Comparison of ENCODE assay signal across 20 cellular contexts in the genomic region with DNA sequence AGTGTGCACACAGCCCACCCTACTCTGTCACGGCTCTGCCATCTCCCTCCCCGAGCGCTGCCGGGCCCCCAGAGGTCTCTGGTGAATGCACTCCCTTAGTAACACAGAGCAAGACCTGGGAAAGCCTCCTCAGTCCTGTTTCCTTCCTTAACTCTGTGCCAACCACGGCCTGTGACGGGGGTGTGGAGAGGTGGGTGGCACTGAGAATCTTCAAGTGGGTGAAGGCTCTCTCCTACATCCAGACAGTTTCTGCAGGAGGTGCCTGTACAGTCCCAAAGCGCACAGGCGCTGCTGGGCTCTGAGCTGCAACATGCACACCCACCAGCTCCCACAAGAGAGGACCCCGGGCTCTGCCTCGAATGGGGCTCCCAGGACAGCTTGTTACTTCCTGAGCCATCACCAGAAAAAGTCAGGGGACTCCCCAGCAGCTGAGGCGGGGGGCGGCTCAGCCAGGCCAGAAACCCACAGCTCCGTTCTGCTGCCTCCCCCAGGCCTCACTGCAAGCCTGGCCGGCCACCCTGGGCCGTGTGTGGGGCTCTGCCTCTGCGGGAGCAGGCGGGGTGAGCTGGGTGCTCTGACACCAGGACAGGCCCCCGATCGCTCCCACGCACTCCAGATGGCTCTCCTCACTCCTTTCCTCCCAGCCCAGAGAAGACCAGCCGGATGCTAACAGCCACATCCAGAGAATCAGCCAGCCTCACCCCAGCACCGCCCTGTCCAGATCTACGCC. TPM values are rescaled to one million over a fixed set of nuclear protein-coding genes. Genes with fewer than 3 reads are reported as not detected.
A peak's percentile ranks its signal among the peaks of the same experiment; 100 is the strongest.
DNase-seq lines count a peak whose midpoint lies in the region; FAIRE-seq and TF ChIP-seq lines count a peak whose summit lies in the region.
"Had no signal": no experiment of that assay in that cellular context is flagged by ENCODE, and none has a peak within 500 bp of the region (broad histone marks: within the 10 kb centered on the region; RNA-seq: fewer than 3 reads in every experiment).

No MANE protein-coding gene starts in this region.

- H4K20me1 ChIP-seq in H1 (replicated peaks in 1 of 2; ENCODE audit: control insufficient read depth in 1 of 2, insufficient read depth in 2 of 2, low read length in 2 of 2), result peaks cover 0 to 12% of the 10 kb centered on the region in 2 experiments
- H4K20me1 ChIP-seq in SK-N-SH (ENCODE audit: insufficient read depth), result no peaks in the 10 kb centered on the region

- H3K4me3 ChIP-seq in H7 (ENCODE audit: insufficient read depth, low read depth, low read length) (no peak overlapping the region), H1 (ENCODE audit: extremely low read depth in 1 of 4, insufficient read depth in 2 of 4, low read depth in 3 of 4, low read length in 4 of 4) (no peak overlapping the region), uterus (no peak overlapping the region), SK-N-SH (ENCODE audit: low read depth in 2 of 2, low read length in 1 of 2) (no peak overlapping the region)
- H3K4me3 ChIP-seq: GM23248, SJCRH30 had no signal

- peaks cover 0 to 3% (median 1%) of the 10 kb centered on the region in 4 experiments; a peak in 2 of 7 replicates for H3K4me1 ChIP-seq in H1 (replicated peaks in 1 of 4; ENCODE audit: control insufficient read depth in 3 of 4, insufficient read depth in 4 of 4, low read length in 3 of 4)
- H3K4me1 ChIP-seq in uterus, result no peaks in the 10 kb centered on the region
- no peaks in the 10 kb centered on the region for H3K4me1 ChIP-seq in SK-N-SH (ENCODE audit: control insufficient read depth in 1 of 2, insufficient read depth in 2 of 2, low read depth in 1 of 2, low read length in 1 of 2)
- H3K4me1 ChIP-seq: SJCRH30 had no signal

- TF ChIP-seq RAD21 in H1 (IDR thresholded peaks at IDR 0.05 in 1 of 2, conservative IDR thresholded peaks at IDR 0.05 in 1 of 2; ENCODE audit: low read depth in 2 of 2, low read length in 2 of 2), result no peak
- no peak for TF ChIP-seq RAD21 in SK-N-SH (IDR thresholded peaks at IDR 0.05; ENCODE audit: low read length)

- no peaks in the 10 kb centered on the region for H3K79me1 ChIP-seq in H1 (ENCODE audit: low read depth, low read length)

- FAIRE-seq in H1 (lab: Jason Lieb, UNC), result no peak

- H2BK120ac ChIP-seq in H1 (replicated peaks; ENCODE audit: low read depth, low read length), result no peak overlapping the region

- no peaks in the 10 kb centered on the region for H3K9me3 Mint-ChIP-seq in nephron progenitor cell

- H3K27me3 ChIP-seq in H7 (ENCODE audit: control insufficient read depth, insufficient read depth, low read length) (no peaks in the 10 kb centered on the region), H1 (replicated peaks in 1 of 4; ENCODE audit: control insufficient read depth in 3 of 4, extremely low read depth in 1 of 4, insufficient read depth in 3 of 4, low read length in 3 of 4) (no peaks in the 10 kb centered on the region), uterus (no peaks in the 10 kb centered on the region), SK-N-SH (ENCODE audit: insufficient read depth) (no peaks in the 10 kb centered on the region)
- H3K27me3 ChIP-seq: SJCRH30 had no signal

- H3K4ac ChIP-seq in H1 (replicated peaks; ENCODE audit: insufficient read length, low read depth, low read length), result no peak overlapping the region

- no peak overlapping the region for H2BK5ac ChIP-seq in H1 (ENCODE audit: low read depth, low read length)

- intact Hi-C loops in uterus (cut with DNase I; ENCODE audit: low total_unique reads), result no loop called here

- POLR2A ChIA-PET in H1 (lab: Charles Lee; ENCODE audit: partially characterized antibody) (interaction anchor here (1.1 kb wide), 1 partner anchor 14 kb away, joined by 3 read pairs; no protein-coding TSS in a partner anchor), SK-N-SH (lab: Yijun Ruan, JAX) (no interaction called here)

- no peak overlapping the region for H4K5ac ChIP-seq in H1 (ENCODE audit: insufficient read length, low read depth, low read length)

- peak overlapping the region; percentile 51; the same call in 1 of the 2 replicates for H4K8ac ChIP-seq in H1 (ENCODE audit: extremely low read depth, insufficient read depth, low read length)

- no peak overlapping the region for H2AFZ ChIP-seq in H1 (ENCODE audit: low read length)
- H2AFZ ChIP-seq in SK-N-SH (ENCODE audit: low read depth), result no peak overlapping the region
- H2AFZ ChIP-seq: GM23248 had no signal

- H3K23me2 ChIP-seq in H1 (ENCODE audit: low read depth, low read length), result peaks cover 13% of the 10 kb centered on the region; the same call in 1 of the 2 replicates

- CTCF ChIA-PET in H1 (lab: Charles Lee; ENCODE audit: partially characterized antibody), result interaction anchor here (0.8 to 1.5 kb wide), 7 partner anchors 10 to 156 kb away, joined by 3 read pairs; no protein-coding TSS in a partner anchor
- CTCF ChIA-PET in SK-N-SH (lab: Yijun Ruan, JAX), result interaction anchor here (1.2 to 1.3 kb wide), 2 partner anchors 25 to 39 kb away, joined by 5 read pairs; no protein-coding TSS in a partner anchor

- no peak overlapping the region for H2BK20ac ChIP-seq in H1 (ENCODE audit: low read length)

- H3K4me2 ChIP-seq in H1 (ENCODE audit: insufficient read depth in 1 of 2, low read depth in 2 of 2, low read length in 2 of 2) (no peak overlapping the region), SK-N-SH (no peak overlapping the region)
- H3K4me2 ChIP-seq: KMS-11 had no signal

- no peak for TF ChIP-seq POLR2A in H1 (IDR thresholded peaks at IDR 0.05; ENCODE audit: control extremely low read depth in 1 of 2, low read depth in 2 of 2, low read length in 2 of 2)
- no peak for TF ChIP-seq POLR2A in uterus (IDR thresholded peaks at IDR 0.05)

- no peak overlapping the region for H2BK15ac ChIP-seq in H1 (ENCODE audit: low read length)

- H3K27ac Mint-ChIP-seq in nephron progenitor cell, result peak overlapping the region; percentile 67
- H3K27ac Mint-ChIP-seq: B cell had no signal

- no peak overlapping the region for H3K14ac ChIP-seq in H1 (ENCODE audit: insufficient read length)

- DNase-seq in H7 (peak; percentile 49), H1 (ENCODE audit: low read depth in 1 of 2, low spot score in 2 of 2) (no peak), nephron progenitor cell (no peak), uterus (no peak), SK-N-SH (no peak), DMS53 treated with DMSO at 0.1 percent for 48 hours (lab: John Stamatoyannopoulos, UW; ENCODE audit: unreplicated experiment) (no peak), OCI-M2 (lab: John Stamatoyannopoulos, UW; ENCODE audit: unreplicated experiment) (no peak)
- DNase-seq: DMS153, GM23248, HCEC 1CT, IMR-90, NCI-H1092, NCI-H1417 treated with DMSO at 0.1 percent for 48 hours, NCI-H1694 treated with DMSO at 0.1 percent for 48 hours, NCI-H2081, NCI-H2227 treated with DMSO at 0.1 percent for 48 hours, NCI-H526 treated with DMSO at 0.1 percent for 48 hours, SJCRH30 had no signal

- no peak overlapping the region for H2AK5ac ChIP-seq in H1 (ENCODE audit: low read depth, low read length)

- H2BK12ac ChIP-seq in H1 (ENCODE audit: low read depth, low read length), result no peak overlapping the region

- H3K18ac ChIP-seq in H1 (ENCODE audit: extremely low read depth, low read length), result no peak overlapping the region

- H3F3A ChIP-seq in SK-N-SH (replicated peaks; ENCODE audit: insufficient read depth), result no peaks in the 10 kb centered on the region

- H3K27ac ChIP-seq in H1 (ENCODE audit: low read depth, low read length), result no peak overlapping the region
- H3K27ac ChIP-seq in uterus, result no peak overlapping the region
- no peak overlapping the region for H3K27ac ChIP-seq in SK-N-SH (ENCODE audit: low read depth in 2 of 2, low read length in 1 of 2)
- H3K27ac ChIP-seq: GM23248, KMS-11, SJCRH30 had no signal

- H3K56ac ChIP-seq in H1 (replicated peaks; ENCODE audit: insufficient read length, low read depth, low read length), result no peak overlapping the region

- H3K9ac ChIP-seq in H1 (replicated peaks in 1 of 4; ENCODE audit: extremely low read depth in 1 of 4, low read depth in 3 of 4, low read length in 3 of 4), result no peak overlapping the region
- H3K9ac ChIP-seq in SK-N-SH, result no peak overlapping the region
- H3K9ac ChIP-seq: GM23248, KMS-11 had no signal

- H3K4me1 Mint-ChIP-seq in nephron progenitor cell, result peaks cover 10% of the 10 kb centered on the region
- H3K4me1 Mint-ChIP-seq: B cell had no signal

- TF ChIP-seq EP300 in H1 (IDR thresholded peaks at IDR 0.05; ENCODE audit: borderline replicate concordance in 1 of 2, low read depth in 2 of 2, low read length in 2 of 2) (no peak), SK-N-SH (IDR thresholded peaks at IDR 0.05; ENCODE audit: borderline replicate concordance in 1 of 2, low read depth in 1 of 2, low read length in 1 of 2) (no peak)

- no peak overlapping the region for H3K4me3 Mint-ChIP-seq in nephron progenitor cell
- H3K4me3 Mint-ChIP-seq: B cell had no signal

- WGBS in H1 (ENCODE audit: extremely low coverage in 1 of 2, insufficient coverage in 1 of 2, insufficient read length in 1 of 2, insufficient replicate concordance in 2 of 2, low coverage in 1 of 2, low lambda C conversion rate in 2 of 2, missing lambda C conversion rate in 1 of 2), 2 experiments, result 86% methylated on average over 21 of the region's 23 CpGs; no CpG with 5 or more reads in 1 of the 2 experiments
- 90% methylated on average over 14 of the region's 23 CpGs for WGBS in SK-N-SH (ENCODE audit: low lambda C conversion rate)

- no peaks in the 10 kb centered on the region for H3K79me2 ChIP-seq in H1 (ENCODE audit: control insufficient read depth in 1 of 2, insufficient read depth in 2 of 2, low read length in 2 of 2)
- H3K79me2 ChIP-seq in SK-N-SH (ENCODE audit: insufficient read depth), result no peaks in the 10 kb centered on the region

- no peak overlapping the region for H3K23ac ChIP-seq in H1 (ENCODE audit: insufficient read length)

- H3K36me3 Mint-ChIP-seq in nephron progenitor cell (ENCODE audit: low read depth), result peaks cover 4% of the 10 kb centered on the region

- H3K9me3 ChIP-seq in H1 (ENCODE audit: insufficient read depth in 2 of 2, low read depth in 1 of 2, low read length in 1 of 2) (peaks cover 0 to 2% of the 10 kb centered on the region in 2 experiments; a peak in 1 of 4 replicates), uterus (no peaks in the 10 kb centered on the region), SK-N-SH (no peaks in the 10 kb centered on the region)
- H3K9me3 ChIP-seq: SJCRH30 had no signal

- H3K9me2 ChIP-seq in SK-N-SH, result no peaks in the 10 kb centered on the region

- no peak for TF ChIP-seq CTCF in H1 (IDR thresholded peaks at IDR 0.05; ENCODE audit: control extremely low read depth in 1 of 3, insufficient read depth in 1 of 3, low read depth in 1 of 3, low read length in 3 of 3)
- TF ChIP-seq CTCF in nephron progenitor cell (IDR thresholded peaks at IDR 0.05), result no peak
- TF ChIP-seq CTCF in uterus (IDR thresholded peaks at IDR 0.05), result no peak
- no peak for TF ChIP-seq CTCF in SK-N-SH (IDR thresholded peaks at IDR 0.05)

- H4K91ac ChIP-seq in H1 (replicated peaks; ENCODE audit: insufficient read length, low read length), result no peak overlapping the region

- no peaks in the 10 kb centered on the region for H3K36me3 ChIP-seq in H7 (replicated peaks; ENCODE audit: control insufficient read depth, insufficient read depth, low read length)
- H3K36me3 ChIP-seq in H1 (ENCODE audit: control insufficient read depth in 2 of 4, insufficient read depth in 4 of 4, low read length in 3 of 4), result no peaks in the 10 kb centered on the region; a peak in 1 of 8 replicates
- no peaks in the 10 kb centered on the region for H3K36me3 ChIP-seq in uterus
- H3K36me3 ChIP-seq in SK-N-SH (replicated peaks in 1 of 2; ENCODE audit: control insufficient read depth in 1 of 2, insufficient read depth in 2 of 2, low read length in 1 of 2), result no peaks in the 10 kb centered on the region
- H3K36me3 ChIP-seq: SJCRH30 had no signal

- H3K27me3 Mint-ChIP-seq in nephron progenitor cell (ENCODE audit: low read depth, poor library complexity), result peaks cover 10% of the 10 kb centered on the region
- H3K27me3 Mint-ChIP-seq: B cell had no signal

RNA-seq across cellular contexts. Expression of gene FAM53A, which starts 29.7 kb away (rescaled TPM):
- 7.4 and 24.5 TPM in 2 replicates for total RNA-seq in H7 (2014; rRNA removed; shearing (Covaris generic))
- 2.0 and 2.8 TPM in 2 replicates for total RNA-seq in H1 (2021; fragmentation: NEBNext Ultra II Directional; extraction: Animal tissue kit (Norgen Biotek cat#: 25700))
- polyA plus RNA-seq in H1 (2011; rRNA removed), result 1.9 and 2.5 TPM in 2 replicates
- polyA plus RNA-seq in H1 (2011; cell fraction: cytosol; rRNA removed), result 2.2 TPM
- 3.8 TPM for polyA plus RNA-seq in H1 (2011; cell fraction: nucleus; rRNA removed)
- polyA plus RNA-seq in H1 (2012, experiment 1 of 2), result 0.57 to 2.2 TPM (median 1.6 TPM) in 4 replicates
- 1.1 TPM for polyA plus RNA-seq in H1 (2012, experiment 2 of 2)
- polyA plus RNA-seq in H1 (2013, experiment 1 of 2), result 1.4 TPM
- polyA plus RNA-seq in H1 (2013, experiment 2 of 2), result 1.1 TPM
- 3.3 and 3.7 TPM in 2 replicates for polyA minus RNA-seq in H1 (2011; rRNA and poly(A)+ RNA removed)
- polyA minus RNA-seq in H1 (2011; cell fraction: cytosol; rRNA and poly(A)+ RNA removed), result 1.3 TPM
- 2.3 TPM for polyA minus RNA-seq in H1 (2011; cell fraction: nucleus; rRNA and poly(A)+ RNA removed)
- total RNA-seq in uterus, result 1 to 10 TPM in 2 of 4 donors, not detected in 2; 1.3 to 3.2 TPM
- 7.6 and 8.3 TPM in 2 replicates for polyA plus RNA-seq in SK-N-SH (2012; rRNA removed)
- 2.8 and 6.0 TPM in 2 replicates for polyA plus RNA-seq in SK-N-SH (2012; cell fraction: cytosol; rRNA removed)
- polyA plus RNA-seq in SK-N-SH (2012; cell fraction: nucleus; rRNA removed), result 12.1 and 12.9 TPM in 2 replicates

RNA-seq across cellular contexts. Expression of gene SLBP, which starts 57.7 kb away (rescaled TPM):
- total RNA-seq in H7 (2014; rRNA removed; shearing (Covaris generic)), result 75.3 and 82.2 TPM in 2 replicates
- total RNA-seq in H1 (2021; fragmentation: NEBNext Ultra II Directional; extraction: Animal tissue kit (Norgen Biotek cat#: 25700)), result 45.1 and 49.0 TPM in 2 replicates
- polyA plus RNA-seq in H1 (2011; rRNA removed) (24.6 and 44.1 TPM in 2 replicates), SK-N-SH (2012; rRNA removed) (51.5 and 64.3 TPM in 2 replicates)
- polyA plus RNA-seq in H1 (2011; cell fraction: cytosol; rRNA removed), result 41.5 TPM
- 18.5 TPM for polyA plus RNA-seq in H1 (2011; cell fraction: nucleus; rRNA removed)
- polyA plus RNA-seq in H1 (2012, experiment 1 of 2), result 36.4 to 63.8 TPM (median 38.7 TPM) in 4 replicates
- 16.6 TPM for polyA plus RNA-seq in H1 (2012, experiment 2 of 2)
- polyA plus RNA-seq in H1 (2013, experiment 1 of 2), result 38.1 TPM
- 38.5 TPM for polyA plus RNA-seq in H1 (2013, experiment 2 of 2)
- 19.4 and 22.8 TPM in 2 replicates for polyA minus RNA-seq in H1 (2011; rRNA and poly(A)+ RNA removed)
- polyA minus RNA-seq in H1 (2011; cell fraction: cytosol; rRNA and poly(A)+ RNA removed), result 29.6 TPM
- polyA minus RNA-seq in H1 (2011; cell fraction: nucleus; rRNA and poly(A)+ RNA removed), result 13.3 TPM
- 10 to 100 TPM; 25.0 to 56.4 (median 41.4) TPM for total RNA-seq in uterus
- polyA plus RNA-seq in SK-N-SH (2012; cell fraction: cytosol; rRNA removed), result 69.5 and 78.4 TPM in 2 replicates
- 30.8 and 40.1 TPM in 2 replicates for polyA plus RNA-seq in SK-N-SH (2012; cell fraction: nucleus; rRNA removed)
